In the genomic region with DNA sequence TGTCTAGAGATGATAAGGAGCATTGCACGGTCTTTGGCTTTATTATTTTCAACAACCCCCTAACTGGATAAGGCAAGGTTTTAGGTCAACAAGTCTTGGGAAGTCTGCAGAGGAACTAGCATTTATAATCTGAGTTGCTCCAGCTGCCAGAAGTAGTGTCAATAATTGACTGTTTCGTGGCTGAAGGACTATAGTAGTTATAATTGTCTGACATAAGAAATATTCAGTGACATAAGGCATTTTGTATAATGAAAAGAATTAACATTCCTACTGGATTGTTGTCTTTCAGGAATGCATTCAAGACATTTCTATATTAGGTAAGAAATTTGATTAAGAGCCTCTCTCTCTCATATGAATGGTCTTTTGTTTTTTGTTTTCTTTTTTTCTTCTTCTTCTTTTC, we compare ENCODE assay signal across 14 cellular contexts.
"Had no signal": no experiment of that assay in that cellular context is flagged by ENCODE, and none has a peak within 500 bp of the region (broad histone marks: within the 10 kb centered on the region; RNA-seq: fewer than 3 reads in every experiment).

No MANE protein-coding gene starts in this region.

- FAIRE-seq: TTC549, urothelium cell line had no signal

- H3K27ac ChIP-seq: ascending aorta, cardiac muscle cell, tibial artery had no signal

- DNase-seq: activated CD4-positive, alpha-beta T cell treated with anti-CD3 and anti-CD28 coated beads, Interleukin-2, amount 10 ng/mL, durations not matched to agents 7 days and 5 days; activated CD4-positive, CD25-positive, alpha-beta regulatory T cell; activated naive CD4-positive, alpha-beta T cell treated with Interleukin-2 at 50 U/mL for 16 hours; activated T-cell treated with anti-CD3 and anti-CD28 coated beads for 4 hours; erythroblast; foreskin fibroblast; midbrain; tibial artery had no signal

- H3K27me3 ChIP-seq: ascending aorta, cardiac muscle cell, tibial artery had no signal

- H3K4me1 ChIP-seq: ascending aorta, tibial artery had no signal

- H3K9me3 ChIP-seq: ascending aorta, tibial artery had no signal

- H3K4me3 ChIP-seq: ascending aorta, cardiac muscle cell, tibial artery had no signal

- ATAC-seq: activated T-helper 17 cell treated with anti-CD3 and anti-CD28 coated beads, Interleukin-2, amount 50 U/mL, for 72 hours; stimulated activated memory B cell treated with anti-CD40 and anti-IgM and Interleukin-4, amounts not matched to agents 10 μg/mL and 1 μg/mL and 100 μg/mL, for 72 hours had no signal

- H3K36me3 ChIP-seq: ascending aorta, cardiac muscle cell, tibial artery had no signal
